17 cellular contexts compared by ENCODE assay signal in genomic region chr3:76352848-76353130, GRCh38.
DNase-seq lines count a peak whose midpoint lies in the region; ATAC-seq and TF ChIP-seq lines count a peak whose summit lies in the region.
"Had no signal": no experiment of that assay in that cellular context is flagged by ENCODE, and none has a peak within 500 bp of the region (broad histone marks: within the 10 kb centered on the region; RNA-seq: fewer than 3 reads in every experiment).

No MANE protein-coding gene starts in this region.

- no peak for DNase-seq in BE2C
- DNase-seq in SW480 (ENCODE audit: low spot score), result peak; percentile 64
- DNase-seq in nephron progenitor cell, result no peak
- DNase-seq in stimulated activated CD8-positive, alpha-beta memory T cell treated with anti-CD3 and anti-CD28 coated beads, Interleukin-4, amount 100 ng/mL, for 48 hours, result no peak
- DNase-seq in Ammon's horn (ENCODE audit: low spot score), result no peak
- DNase-seq: 8988T; C1 segment of cervical spinal cord; Caco-2; CD4-positive, alpha-beta T cell; DMS79 treated with DMSO at 0.1 percent for 48 hours; GF-D8; GM23248; HCEC 1CT; KG1 had no signal

- H3K27ac Mint-ChIP-seq in nephron progenitor cell, result peak overlapping the region; percentile 26
- H3K27ac Mint-ChIP-seq: B cell; CD4-positive, alpha-beta T cell had no signal

- no peak overlapping the region for H3K9ac ChIP-seq in HUES6 (ENCODE audit: low read length)
- H3K9ac ChIP-seq: GM23248 had no signal

- ATAC-seq in GM21529 (IDR thresholded peaks at IDR 0.05; ENCODE audit: unreplicated experiment), result no peak

- no peak overlapping the region for H3K27ac ChIP-seq in HUES6 (ENCODE audit: low read depth, low read length)
- H3K27ac ChIP-seq: GM23248 had no signal

- H3K4me1 ChIP-seq in BE2C (peaks cover 12% of the 10 kb centered on the region), HUES6 (ENCODE audit: control insufficient read depth, insufficient read depth, low read length) (peaks cover 24% of the 10 kb centered on the region)

- H3K36me3 ChIP-seq in BE2C (no peaks in the 10 kb centered on the region), HUES6 (ENCODE audit: control insufficient read depth, insufficient read depth, low read length) (no peaks in the 10 kb centered on the region)

- H3K27me3 ChIP-seq in BE2C (no peaks in the 10 kb centered on the region), HUES6 (ENCODE audit: control insufficient read depth, insufficient read depth, low read length) (no peaks in the 10 kb centered on the region)

- no peaks in the 10 kb centered on the region for H3K27me3 Mint-ChIP-seq in nephron progenitor cell (ENCODE audit: low read depth, poor library complexity)
- H3K27me3 Mint-ChIP-seq: B cell; CD4-positive, alpha-beta T cell had no signal

- H3K36me3 Mint-ChIP-seq in nephron progenitor cell (ENCODE audit: low read depth), result no peaks in the 10 kb centered on the region

- TF ChIP-seq CTCF in BE2C (IDR thresholded peaks at IDR 0.05; ENCODE audit: low read depth, low read length) (no peak), nephron progenitor cell (IDR thresholded peaks at IDR 0.05) (no peak)

- peak overlapping the region; percentile 15 for H3K4me3 ChIP-seq in BE2C (ENCODE audit: low read depth, low read length)
- H3K4me3 ChIP-seq in HUES6 (ENCODE audit: low read depth, low read length), result peak overlapping the region; percentile 26; the same call in 1 of the 2 replicates
- H3K4me3 ChIP-seq: GM23248 had no signal

- no peaks in the 10 kb centered on the region for H3K9me3 Mint-ChIP-seq in nephron progenitor cell

- no peaks in the 10 kb centered on the region for H3K4me1 Mint-ChIP-seq in nephron progenitor cell
- H3K4me1 Mint-ChIP-seq: B cell had no signal

- H3K4me3 Mint-ChIP-seq in nephron progenitor cell, result no peak overlapping the region
- H3K4me3 Mint-ChIP-seq: B cell; CD4-positive, alpha-beta T cell had no signal

- H3K9me3 ChIP-seq in BE2C, result no peaks in the 10 kb centered on the region
- H3K9me3 ChIP-seq in HUES6 (ENCODE audit: control insufficient read depth, insufficient read depth, low read depth, low read length), result no peaks in the 10 kb centered on the region
- H3K9me3 ChIP-seq: Caco-2 had no signal
